Comparison of ENCODE assay signal across 22 cellular contexts in genomic region chr7:64634406-64635062, GRCh38. TPM values are rescaled to one million over a fixed set of nuclear protein-coding genes. Genes with fewer than 3 reads are reported as not detected.
A peak's percentile ranks its signal among the peaks of the same experiment; 100 is the strongest.
DNase-seq lines count a peak whose midpoint lies in the region; ATAC-seq, FAIRE-seq and TF ChIP-seq lines count a peak whose summit lies in the region.
"Had no signal": no experiment of that assay in that cellular context is flagged by ENCODE, and none has a peak within 500 bp of the region (broad histone marks: within the 10 kb centered on the region; RNA-seq: fewer than 3 reads in every experiment).

No MANE protein-coding gene starts in this region.

- in situ Hi-C loops in mammary epithelial cell (cut with MboI; ENCODE audit: low sequenced_read_pairs in 2 of 2): no loop called here

- H3K36me3 ChIP-seq in mammary epithelial cell (ENCODE audit: insufficient read depth, low read length) (no peaks in the 10 kb centered on the region), breast epithelium (no peaks in the 10 kb centered on the region), bronchial epithelial cell (ENCODE audit: control insufficient read depth, insufficient read depth, low read length) (no peaks in the 10 kb centered on the region)

- WGBS in mammary epithelial cell (ENCODE audit: low coverage, missing lambda C conversion rate): 48% methylated on average over 2 of the region's 2 CpGs

- H3K27me3 ChIP-seq in mammary epithelial cell (ENCODE audit: insufficient read depth, low read length): no peaks in the 10 kb centered on the region
- no peaks in the 10 kb centered on the region for H3K27me3 ChIP-seq in breast epithelium
- no peaks in the 10 kb centered on the region for H3K27me3 ChIP-seq in bronchial epithelial cell (ENCODE audit: control insufficient read depth, insufficient read depth, low read length)

- CTCF ChIA-PET in mammary epithelial cell (lab: Charles Lee; ENCODE audit: low non-redundant PET): no interaction called here

- H3K9me3 ChIP-seq in mammary epithelial cell (replicated peaks; ENCODE audit: insufficient read depth, low read length) (peaks cover 11% of the 10 kb centered on the region), breast epithelium (no peaks in the 10 kb centered on the region)

- no peak for DNase-seq in mammary epithelial cell
- no peak for DNase-seq in breast epithelium (ENCODE audit: low spot score in 2 of 2)
- peak; percentile 76 for DNase-seq in SKM-1 treated with dmso at 0.1 percent for 144 hours (lab: John Stamatoyannopoulos, UW; ENCODE audit: unreplicated experiment)
- peak; percentile 75 for DNase-seq in bronchial epithelial cell (ENCODE audit: low read depth)
- DNase-seq in RPMI8226: no peak
- DNase-seq in NCI-H1417 treated with DMSO at 0.1 percent for 48 hours (lab: John Stamatoyannopoulos, UW): no peak
- DNase-seq: 8988T; ACHN; C1 segment of cervical spinal cord; Calu3; CD4-positive, alpha-beta memory T cell; COR-L47; DMS53; DMS79 treated with DMSO at 0.1 percent for 48 hours; GF-D8; H7; HCEC 1CT had no signal

- H3K4me1 ChIP-seq in mammary epithelial cell (ENCODE audit: insufficient read depth, low read length) (no peaks in the 10 kb centered on the region), breast epithelium (peaks cover 0 to 8% of the 10 kb centered on the region in 2 donors)
- H3K4me1 ChIP-seq: A549 had no signal

- TSS peak; percentile 51 for BruUV-seq in mammary epithelial cell (replicated peaks; lab: Mats Ljungman, UMichigan)

- ATAC-seq in GM19023 (IDR thresholded peaks at IDR 0.05; ENCODE audit: unreplicated experiment): no peak
- ATAC-seq: A549 had no signal

- H3K4me3 ChIP-seq in mammary epithelial cell (replicated peaks in 1 of 3; ENCODE audit: insufficient read depth in 1 of 3, low read depth in 2 of 3, low read length in 3 of 3) (no peak overlapping the region), breast epithelium (no peak overlapping the region), bronchial epithelial cell (ENCODE audit: low read depth, low read length) (no peak overlapping the region)
- H3K4me3 ChIP-seq: A549 had no signal

- intact Hi-C loops in mammary epithelial cell (cut with micrococcal nuclease): loop anchor here (5.0 kb wide), 1 partner anchor 313 kb away; no protein-coding TSS in a partner anchor
- intact Hi-C loops in breast epithelium (cut with DNase I; ENCODE audit: low total_unique reads): no loop called here

- no peaks in the 10 kb centered on the region for H4K20me1 ChIP-seq in mammary epithelial cell (ENCODE audit: insufficient read depth, low read length)

- H3K27ac ChIP-seq in mammary epithelial cell (ENCODE audit: insufficient read depth, low read depth, low read length): no peak overlapping the region
- H3K27ac ChIP-seq in breast epithelium: no peak overlapping the region
- H3K27ac ChIP-seq: A549 had no signal

- no peak for TF ChIP-seq POLR2A in breast epithelium (IDR thresholded peaks at IDR 0.05)

- H3K9ac ChIP-seq in mammary epithelial cell (ENCODE audit: insufficient read depth, low read length): no peak overlapping the region

- dilution Hi-C loops in mammary epithelial cell (cut with HindIII; ENCODE audit: low sequenced_read_pairs): no loop called here

- TF ChIP-seq CTCF in mammary epithelial cell (conservative IDR thresholded peaks at IDR 0.05 in 1 of 2, IDR thresholded peaks at IDR 0.05 in 1 of 2; ENCODE audit: extremely low read depth in 1 of 2, insufficient read depth in 1 of 2, low read depth in 1 of 2, low read length in 2 of 2): no peak
- TF ChIP-seq CTCF in breast epithelium (IDR thresholded peaks at IDR 0.05): no peak
- no peak for TF ChIP-seq CTCF in bronchial epithelial cell (IDR thresholded peaks at IDR 0.05; ENCODE audit: insufficient read depth, low read length, severe bottlenecking)

- no peaks in the 10 kb centered on the region for H3K79me2 ChIP-seq in mammary epithelial cell (ENCODE audit: insufficient read depth, low read length)

- no peak overlapping the region for H3K4me2 ChIP-seq in mammary epithelial cell (ENCODE audit: insufficient read depth, low read depth, low read length)
- H3K4me2 ChIP-seq: A549 had no signal

- no peak overlapping the region for H2AFZ ChIP-seq in mammary epithelial cell (ENCODE audit: low read depth, low read length)

- FAIRE-seq in bronchial epithelial cell (lab: Jason Lieb, UNC): no peak
- FAIRE-seq: A549, GM12891, GM18507, H1 had no signal

RNA-seq across cellular contexts. Expression of gene ZNF107, which starts 31.4 kb away (rescaled TPM):
- 1 to 10 TPM; 5.3 to 6.4 TPM for total RNA-seq in mammary epithelial cell
- polyA plus RNA-seq in mammary epithelial cell: 2.0 TPM
- 19.0 TPM for polyA minus RNA-seq in mammary epithelial cell
- 10 to 100 TPM in 2 of 3 donors, 1 to 10 TPM in 1; 3.7 to 72.7 (median 33.1) TPM for total RNA-seq in breast epithelium
- 1.1 and 1.2 TPM in 2 replicates for total RNA-seq in bronchial epithelial cell
- total RNA-seq: H7 had no signal

Comparison
In these comparisons a context has a peak if more than half of its experiments do, and no peak if none do; other contexts are left out.
1. DNase-seq: peak in SKM-1 treated with dmso at 0.1 percent for 144 hours (single experiment) and bronchial epithelial cell (single experiment); none in mammary epithelial cell (single experiment), breast epithelium (0 of 2), RPMI8226 (single experiment) and NCI-H1417 treated with DMSO at 0.1 percent for 48 hours (single experiment).